Comparison of ENCODE assay signal across 12 cellular contexts in genomic region chr17:72501404-72502110, GRCh38.
DNase-seq lines count a peak whose midpoint lies in the region; ATAC-seq, FAIRE-seq and TF ChIP-seq lines count a peak whose summit lies in the region.
"Had no signal": no experiment of that assay in that cellular context is flagged by ENCODE, and none has a peak within 500 bp of the region (broad histone marks: within the 10 kb centered on the region; RNA-seq: fewer than 3 reads in every experiment).

No MANE protein-coding gene starts in this region.

- DNase-seq in HCT116 (ENCODE audit: low read depth, low spot score) (no peak), amygdala (lab: John Stamatoyannopoulos, UW) (peak in 37 of 56 donors; percentile 10 to 85 (median 44)), keratinocyte (ENCODE audit: low read depth, low spot score) (no peak), putamen (ENCODE audit: low spot score) (peak; percentile 58), DMS 273 (lab: John Stamatoyannopoulos, UW; ENCODE audit: unreplicated experiment) (no peak), SIG-M5 treated with dmso at 0.1 percent for 504 hours (lab: John Stamatoyannopoulos, UW; ENCODE audit: unreplicated experiment) (no peak)
- no peak for DNase-seq in activated naive CD4-positive, alpha-beta T cell treated with anti-CD3 and anti-CD28 coated beads, Interleukin-2, amount 50 U/mL, for 72 hours (ENCODE audit: low spot score in 2 of 2)
- DNase-seq: KBM-7; NCI-H345; stimulated activated CD4-positive, alpha-beta T cell treated with anti-CD3 and anti-CD28 coated beads, Interleukin-2, amount 100 ng/mL, for 48 hours had no signal

- ATAC-seq in HCT116, result no peak
- ATAC-seq in activated naive CD4-positive, alpha-beta T cell treated with anti-CD3 and anti-CD28 coated beads, Interleukin-2, amount 50 U/mL, for 72 hours, result no peak
- ATAC-seq in GM21576 (IDR thresholded peaks at IDR 0.05; ENCODE audit: unreplicated experiment), result no peak

- H3K4me2 ChIP-seq in HCT116 (ENCODE audit: low read length) (no peak overlapping the region), keratinocyte (ENCODE audit: control insufficient read depth, extremely low read depth, insufficient read depth, low read depth, low read length) (peak overlapping the region; percentile 70)

- TF ChIP-seq RAD21 in HCT116 (IDR thresholded peaks at IDR 0.05; ENCODE audit: low read depth), result no peak

- POLR2A ChIA-PET in HCT116 (lab: Charles Lee), result interaction anchor here (0.7 kb wide), 1 partner anchor 212 kb away, joined by 3 read pairs; no protein-coding TSS in a partner anchor

- H3K36me3 ChIP-seq in HCT116 (ENCODE audit: control insufficient read depth in 1 of 2, insufficient read depth in 2 of 2, low read length in 2 of 2), result no peaks in the 10 kb centered on the region
- no peaks in the 10 kb centered on the region for H3K36me3 ChIP-seq in keratinocyte (ENCODE audit: control insufficient read depth in 2 of 2, extremely low read depth in 1 of 2, insufficient read depth in 2 of 2, low read length in 2 of 2)

- H3K9me2 ChIP-seq in HCT116 (ENCODE audit: insufficient read depth), result no peaks in the 10 kb centered on the region

- BruUV-seq in HCT116 (replicated peaks; lab: Mats Ljungman, UMichigan), result no TSS peak

- no peaks in the 10 kb centered on the region for H3K36me3 Mint-ChIP-seq in activated naive CD4-positive, alpha-beta T cell treated with anti-CD3 and anti-CD28 coated beads, Interleukin-2, amount 50 U/mL, for 72 hours

- H3K79me2 ChIP-seq in HCT116 (ENCODE audit: insufficient read depth, low read length) (peaks cover 73% of the 10 kb centered on the region), keratinocyte (ENCODE audit: control insufficient read depth, insufficient read depth, low read length) (peaks cover 92% of the 10 kb centered on the region)

- H2AFZ ChIP-seq in HCT116 (ENCODE audit: low read depth, low read length, poor library complexity, severe bottlenecking) (no peak overlapping the region), keratinocyte (ENCODE audit: control insufficient read depth, low read length) (peak overlapping the region; percentile 10)

- H3K9ac ChIP-seq in HCT116 (ENCODE audit: low read length), result no peak overlapping the region
- H3K9ac ChIP-seq in keratinocyte (ENCODE audit: control insufficient read depth, extremely low read depth, insufficient read depth, low read length), result peak overlapping the region; percentile 57

- dilution Hi-C loops in keratinocyte (cut with MboI; ENCODE audit: extremely low pct_ligation_motif_present, low sequenced_read_pairs), result no loop called here

- no peaks in the 10 kb centered on the region for H3K27me3 ChIP-seq in HCT116 (ENCODE audit: insufficient read depth, low read length)
- no peaks in the 10 kb centered on the region for H3K27me3 ChIP-seq in keratinocyte (ENCODE audit: control insufficient read depth, extremely low read depth, insufficient read depth, low read length)

- peaks cover 3% of the 10 kb centered on the region; the same call in 1 of the 2 replicates for H4K20me1 ChIP-seq in HCT116 (ENCODE audit: insufficient read depth)
- H4K20me1 ChIP-seq in keratinocyte (ENCODE audit: control insufficient read depth, extremely low read depth, insufficient read depth, low read length), result peaks cover 12% of the 10 kb centered on the region

- RAD21 ChIA-PET in HCT116 (lab: Charles Lee; ENCODE audit: low non-redundant PET in 1 of 2, low total read pairs in 2 of 2, uncharacterized antibody in 2 of 2, unreplicated experiment in 2 of 2), result no interaction called here

- FAIRE-seq in keratinocyte (lab: Jason Lieb, UNC), result no peak
- FAIRE-seq: H54 had no signal

- TF ChIP-seq POLR2A in HCT116 (IDR thresholded peaks at IDR 0.05; ENCODE audit: borderline replicate concordance, extremely low read depth, insufficient read depth, insufficient read length), result no peak

- H3K27ac Mint-ChIP-seq in activated naive CD4-positive, alpha-beta T cell treated with anti-CD3 and anti-CD28 coated beads, Interleukin-2, amount 50 U/mL, for 72 hours, result no peak overlapping the region

- peaks cover 7 to 14% of the 10 kb centered on the region in 2 donors for H3K9me3 Mint-ChIP-seq in activated naive CD4-positive, alpha-beta T cell treated with anti-CD3 and anti-CD28 coated beads, Interleukin-2, amount 50 U/mL, for 72 hours

- H3K9me3 ChIP-seq in HCT116 (ENCODE audit: control insufficient read depth in 1 of 2, insufficient read depth in 1 of 2, low read depth in 1 of 2, low read length in 2 of 2), result no peaks in the 10 kb centered on the region
- no peaks in the 10 kb centered on the region for H3K9me3 ChIP-seq in keratinocyte (ENCODE audit: control insufficient read depth, low read depth, low read length)

- no peak overlapping the region for H3K4me3 ChIP-seq in HCT116 (replicated peaks in 1 of 2; ENCODE audit: low read depth in 1 of 2, low read length in 2 of 2)
- H3K4me3 ChIP-seq in keratinocyte (ENCODE audit: control insufficient read depth in 2 of 3, extremely low read depth in 1 of 3, insufficient read depth in 2 of 3, low read depth in 1 of 3, low read length in 3 of 3), result peak overlapping the region in 1 of 3 experiments; percentile 31

- CTCF ChIA-PET in HCT116 (lab: Charles Lee), result interaction anchor here (0.6 kb wide), 1 partner anchor 424 kb away, joined by 3 read pairs; no protein-coding TSS in a partner anchor

- no peak for TF ChIP-seq CTCF in HCT116 (IDR thresholded peaks at IDR 0.05 in 2 of 3, conservative IDR thresholded peaks at IDR 0.05 in 1 of 3; ENCODE audit: borderline replicate concordance in 1 of 3, insufficient read depth in 1 of 3, low read depth in 2 of 3, low read length in 2 of 3)
- no peak for TF ChIP-seq CTCF in keratinocyte (optimal IDR thresholded peaks at IDR 0.05 in 1 of 3, IDR thresholded peaks at IDR 0.05 in 1 of 3, conservative IDR thresholded peaks at IDR 0.05 in 1 of 3; ENCODE audit: extremely low read depth in 1 of 3, insufficient read depth in 2 of 3, low read length in 3 of 3)

- peaks cover 0 to 6% of the 10 kb centered on the region in 2 experiments; a peak in 1 of 4 replicates for H3K4me1 ChIP-seq in HCT116 (ENCODE audit: control insufficient read depth in 1 of 2, insufficient read depth in 2 of 2, low read length in 2 of 2)
- peaks cover 28% of the 10 kb centered on the region for H3K4me1 ChIP-seq in keratinocyte (ENCODE audit: control insufficient read depth, extremely low read depth, insufficient read depth, low read length)

- intact Hi-C loops in HCT116 (cut with micrococcal nuclease), result no loop called here

- H3K27ac ChIP-seq in HCT116 (ENCODE audit: low read depth, low read length), result no peak overlapping the region
- peak overlapping the region; percentile 49 for H3K27ac ChIP-seq in keratinocyte (ENCODE audit: control insufficient read depth, insufficient read depth, low read length)

- no peaks in the 10 kb centered on the region for H3K9me1 ChIP-seq in keratinocyte (ENCODE audit: control insufficient read depth, extremely low read depth, insufficient read depth, low read length)

TF ChIP-seq in HCT116, 20 proteins besides CTCF, POLR2A, EP300 and RAD21:
- TF ChIP-seq EZH2phosphoT487 (IDR thresholded peaks at IDR 0.05; ENCODE audit: borderline replicate concordance) (no peak), ATF3 (IDR thresholded peaks at IDR 0.05) (no peak), ZNF274 (IDR thresholded peaks at IDR 0.05; ENCODE audit: low read depth, low read length) (no peak), MAX (IDR thresholded peaks at IDR 0.05) (0 out of 2 replicates have a peak, but pooled peaks have one; percentile 15)

Comparison
In these comparisons a context has a peak if more than half of its experiments do, and no peak if none do; other contexts are left out.
1. DNase-seq: peak in amygdala (37 of 56) and putamen (single experiment); none in HCT116 (single experiment), keratinocyte (single experiment), DMS 273 (single experiment), activated naive CD4-positive, alpha-beta T cell treated with anti-CD3 and anti-CD28 coated beads, Interleukin-2, amount 50 U/mL, for 72 hours (0 of 2) and SIG-M5 treated with dmso at 0.1 percent for 504 hours (single experiment).